Comparison of ENCODE assay signal across 8 cellular contexts in genomic region chr2:108663341-108663740, GRCh38. TPM values are rescaled to one million over a fixed set of nuclear protein-coding genes. Genes with fewer than 3 reads are reported as not detected.
A peak's percentile ranks its signal among the peaks of the same experiment; 100 is the strongest.
DNase-seq lines count a peak whose midpoint lies in the region; ATAC-seq and TF ChIP-seq lines count a peak whose summit lies in the region.
"Not testable (repeated sequence)": the region's sequence is repeated elsewhere in the genome, so short reads cannot be mapped to it uniquely, and the experiment has no call there.

No MANE protein-coding gene starts in this region.

- H3K4me1 ChIP-seq in adrenal gland (replicated peaks in 1 of 2): peaks cover 21 to 22% of the 10 kb centered on the region in 2 donors
- not testable (repeated sequence) for H3K4me1 ChIP-seq in mesenchymal stem cell (ENCODE audit: control insufficient read depth, insufficient read depth, low read depth, low read length)
- H3K4me1 ChIP-seq in sigmoid colon: peaks cover 0 to 19% (median 14%) of the 10 kb centered on the region in 4 donors
- peaks cover 14 to 25% of the 10 kb centered on the region in 2 donors for H3K4me1 ChIP-seq in thoracic aorta (ENCODE audit: control insufficient read depth in 1 of 2, low read depth in 2 of 2)

- peak overlapping the region; percentile 82; the same call in 1 of the 2 replicates for H3K27ac Mint-ChIP-seq in HFFc6

- not testable (repeated sequence) for H3K9me3 ChIP-seq in AG04450 (ENCODE audit: control insufficient read depth, insufficient read depth, low read length); adrenal gland (replicated peaks in 1 of 3); mesenchymal stem cell (ENCODE audit: control insufficient read depth, low read length); sigmoid colon; thoracic aorta

- H4K91ac ChIP-seq in mesenchymal stem cell (ENCODE audit: low read length): not testable (repeated sequence)

- H3K36me3 ChIP-seq in adrenal gland (replicated peaks in 1 of 2); mesenchymal stem cell (ENCODE audit: control insufficient read depth in 1 of 2, insufficient read depth in 2 of 2, low read depth in 1 of 2, low read length in 2 of 2); sigmoid colon; thoracic aorta: not testable (repeated sequence)

- not testable (repeated sequence) for H3K4me3 Mint-ChIP-seq in HFFc6

- not testable (repeated sequence) for H2BK120ac ChIP-seq in mesenchymal stem cell (ENCODE audit: low read depth, low read length)

- not testable (repeated sequence) for H3K79me1 ChIP-seq in mesenchymal stem cell (replicated peaks; ENCODE audit: low read length, poor library complexity, severe bottlenecking)

- POLR2A ChIA-PET in AG04450 (lab: Yijun Ruan, JAX): not testable (repeated sequence)

- H4K8ac ChIP-seq in mesenchymal stem cell (ENCODE audit: low read length): not testable (repeated sequence)

- H2BK5ac ChIP-seq in mesenchymal stem cell (ENCODE audit: low read depth, low read length, poor library complexity, severe bottlenecking): not testable (repeated sequence)

- ATAC-seq in thoracic aorta (ENCODE audit: insufficient number of reproducible peaks, low FRiP score, low read depth): not testable (repeated sequence)

- H3K4me3 ChIP-seq in AG04450 (ENCODE audit: low read depth, low read length); adrenal gland; dorsolateral prefrontal cortex; fibroblast of the aortic adventitia (ENCODE audit: low read depth, low read length); mesenchymal stem cell (ENCODE audit: insufficient read depth in 1 of 2, low read depth in 1 of 2, low read length in 2 of 2); sigmoid colon; thoracic aorta: not testable (repeated sequence)

- peaks cover 26% of the 10 kb centered on the region for H3K4me1 Mint-ChIP-seq in HFFc6 (ENCODE audit: low read depth)

- not testable (repeated sequence) for DNase-seq in AG04450 (ENCODE audit: low read depth, low spot score); HFFc6; adrenal gland; dorsolateral prefrontal cortex; mesenchymal stem cell; sigmoid colon; thoracic aorta (ENCODE audit: low spot score)
- peak; percentile 37 for DNase-seq in fibroblast of the aortic adventitia (ENCODE audit: low read depth)

- H3K27ac ChIP-seq in AG04450 (ENCODE audit: low read depth, low read length) (peak overlapping the region; percentile 11), adrenal gland (peak overlapping the region; percentile 15 to 88 (median 52)), dorsolateral prefrontal cortex (peak overlapping the region in 32 of 59 donors; percentile 6 to 90 (median 80)), mesenchymal stem cell (ENCODE audit: low read length, poor library complexity, severe bottlenecking) (peak overlapping the region; percentile 64), sigmoid colon (peak overlapping the region in 3 of 4 donors; percentile 2 to 76 (median 65)), thoracic aorta (peak overlapping the region; percentile 79 to 87)

- not testable (repeated sequence) for TF ChIP-seq CTCF in AG04450 (IDR thresholded peaks at IDR 0.05; ENCODE audit: low read depth, low read length); HFFc6 (IDR thresholded peaks at IDR 0.05); adrenal gland (IDR thresholded peaks at IDR 0.05); dorsolateral prefrontal cortex (IDR thresholded peaks at IDR 0.05 in 54 of 56, conservative IDR thresholded peaks at IDR 0.05 in 2 of 56; ENCODE audit: low read depth in 1 of 56, partially characterized antibody in 56 of 56); fibroblast of the aortic adventitia (IDR thresholded peaks at IDR 0.05; ENCODE audit: insufficient read depth, low read length); sigmoid colon (IDR thresholded peaks at IDR 0.05); thoracic aorta (IDR thresholded peaks at IDR 0.05)

- not testable (repeated sequence) for H3K14ac ChIP-seq in mesenchymal stem cell (ENCODE audit: low read length in 2 of 2)

- H3K23ac ChIP-seq in mesenchymal stem cell (ENCODE audit: low read length in 2 of 2): not testable (repeated sequence)

- not testable (repeated sequence) for H3K4me2 ChIP-seq in mesenchymal stem cell (ENCODE audit: low read length, poor library complexity, severe bottlenecking)

- intact Hi-C loops in adrenal gland (cut with DNase I); dorsolateral prefrontal cortex (cut with DNase I): not testable (repeated sequence)
- intact Hi-C loops in sigmoid colon (cut with DNase I): loop anchor here (10.0 kb wide), 1 partner anchor 51 kb away; the partner anchor contains the start of gene RANBP2

- H2AK5ac ChIP-seq in mesenchymal stem cell (ENCODE audit: low read length, severe bottlenecking): not testable (repeated sequence)

- not testable (repeated sequence) for H3K27me3 Mint-ChIP-seq in HFFc6 (ENCODE audit: insufficient read depth)

- H2BK15ac ChIP-seq in mesenchymal stem cell (ENCODE audit: low read depth, poor library complexity, severe bottlenecking): not testable (repeated sequence)

- H3K4ac ChIP-seq in mesenchymal stem cell (ENCODE audit: low read depth in 1 of 2, low read length in 2 of 2): not testable (repeated sequence)

- H2BK12ac ChIP-seq in mesenchymal stem cell (ENCODE audit: low read length in 2 of 2): not testable (repeated sequence)

- CTCF ChIA-PET in AG04450 (lab: Charles Lee): not testable (repeated sequence)

- not testable (repeated sequence) for H3K9me3 Mint-ChIP-seq in HFFc6

- not testable (repeated sequence) for H3K9ac ChIP-seq in mesenchymal stem cell (ENCODE audit: low read length)

- not testable (repeated sequence) for TF ChIP-seq EP300 in sigmoid colon (IDR thresholded peaks at IDR 0.05)

- not testable (repeated sequence) for H3K18ac ChIP-seq in mesenchymal stem cell (ENCODE audit: low read depth in 1 of 2, low read length in 2 of 2)

- TF ChIP-seq POLR2A in adrenal gland (IDR thresholded peaks at IDR 0.05); sigmoid colon (IDR thresholded peaks at IDR 0.05): not testable (repeated sequence)

- H3K36me3 Mint-ChIP-seq in HFFc6 (ENCODE audit: low read depth): not testable (repeated sequence)

- 62 to 67% (median 65%) methylated on average over 3 of the region's 3 CpGs for WGBS in adrenal gland, 4 donors
- 86% methylated on average over 2 of the region's 3 CpGs for WGBS in mesenchymal stem cell
- 89 to 94% methylated on average over 3 of the region's 3 CpGs for WGBS in sigmoid colon, 2 donors

- not testable (repeated sequence) for H3K27me3 ChIP-seq in AG04450 (ENCODE audit: control insufficient read depth, insufficient read depth, low read length); adrenal gland; dorsolateral prefrontal cortex; mesenchymal stem cell (ENCODE audit: control insufficient read depth in 1 of 2, insufficient read depth in 1 of 2, low read length in 2 of 2); sigmoid colon; thoracic aorta (replicated peaks; ENCODE audit: insufficient read depth)

- not testable (repeated sequence) for H2AFZ ChIP-seq in mesenchymal stem cell (ENCODE audit: low read depth, low read length)

RNA-seq across cellular contexts. Expression of gene RANBP2, which starts 55.9 kb away (rescaled TPM):
- polyA plus RNA-seq in AG04450 (2011; rRNA removed) (22.2 and 29.0 TPM in 2 replicates), adrenal gland (10 to 100 TPM; 17.7 to 48.9 (median 22.0) TPM), sigmoid colon (10 to 100 TPM in 1 of 3 donors, 1 to 10 TPM in 2; 5.3 to 15.8 (median 5.4) TPM)
- polyA minus RNA-seq in AG04450 (2011; rRNA and poly(A)+ RNA removed): 27.7 and 52.6 TPM in 2 replicates
- 10 to 100 TPM; 48.3 to 69.4 (median 59.8) TPM for total RNA-seq in HFFc6 (2021; fragmentation: NEBNext Ultra II Directional; extraction: Animal tissue kit (Norgen Biotek cat#: 25700))
- total RNA-seq in adrenal gland (10 to 100 TPM; 38.8 to 85.3 (median 69.3) TPM), dorsolateral prefrontal cortex (100 to 1,000 TPM in 21 of 120 experiments, 10 to 100 TPM in 99; 67.7 to 134 (median 89.7) TPM), fibroblast of the aortic adventitia (ENCODE audit: low replicate concordance) (81.6 and 95.3 TPM in 2 replicates), sigmoid colon (10 to 100 TPM; 52.6 to 66.5 (median 59.2) TPM), thoracic aorta (10 to 100 TPM; 56.5 to 86.2 TPM)
- polyA plus RNA-seq in mesenchymal stem cell (2013, experiment 1 of 2): 15.3 TPM
- 14.8 TPM for polyA plus RNA-seq in mesenchymal stem cell (2013, experiment 2 of 2)

Comparison
In these comparisons a context has a peak if more than half of its experiments do, and no peak if none do; other contexts are left out.
1. H3K27ac ChIP-seq: peak in every context shown above with its lines; median percentile 83 in thoracic aorta; 80 in dorsolateral prefrontal cortex; 65 in sigmoid colon; 64 in mesenchymal stem cell; 52 in adrenal gland; 11 in AG04450.